ENCODE assay signal across 1 cellular context in genomic region chr3:42071720-42072582, GRCh38.
A peak's percentile ranks its signal among the peaks of the same experiment; 100 is the strongest.
TF ChIP-seq lines count a peak whose summit lies in the region.

No MANE protein-coding gene starts in this region.

TF ChIP-seq in GM12878, 131 proteins besides CTCF, POLR2A, EP300 and RAD21 (continued from another document):
- no peak for TF ChIP-seq BCL3 (IDR thresholded peaks at IDR 0.05; ENCODE audit: borderline replicate concordance, insufficient read depth, low read depth, low read length, poor library complexity, severe bottlenecking)
- TF ChIP-seq, protein P1, sequence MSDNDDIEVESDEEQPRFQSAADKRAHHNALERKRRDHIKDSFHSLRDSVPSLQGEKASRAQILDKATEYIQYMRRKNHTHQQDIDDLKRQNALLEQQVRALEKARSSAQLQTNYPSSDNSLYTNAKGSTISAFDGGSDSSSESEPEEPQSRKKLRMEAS (IDR thresholded peaks at IDR 0.05; ENCODE audit: low read depth, low read length) = no peak
- TF ChIP-seq, protein P2, sequence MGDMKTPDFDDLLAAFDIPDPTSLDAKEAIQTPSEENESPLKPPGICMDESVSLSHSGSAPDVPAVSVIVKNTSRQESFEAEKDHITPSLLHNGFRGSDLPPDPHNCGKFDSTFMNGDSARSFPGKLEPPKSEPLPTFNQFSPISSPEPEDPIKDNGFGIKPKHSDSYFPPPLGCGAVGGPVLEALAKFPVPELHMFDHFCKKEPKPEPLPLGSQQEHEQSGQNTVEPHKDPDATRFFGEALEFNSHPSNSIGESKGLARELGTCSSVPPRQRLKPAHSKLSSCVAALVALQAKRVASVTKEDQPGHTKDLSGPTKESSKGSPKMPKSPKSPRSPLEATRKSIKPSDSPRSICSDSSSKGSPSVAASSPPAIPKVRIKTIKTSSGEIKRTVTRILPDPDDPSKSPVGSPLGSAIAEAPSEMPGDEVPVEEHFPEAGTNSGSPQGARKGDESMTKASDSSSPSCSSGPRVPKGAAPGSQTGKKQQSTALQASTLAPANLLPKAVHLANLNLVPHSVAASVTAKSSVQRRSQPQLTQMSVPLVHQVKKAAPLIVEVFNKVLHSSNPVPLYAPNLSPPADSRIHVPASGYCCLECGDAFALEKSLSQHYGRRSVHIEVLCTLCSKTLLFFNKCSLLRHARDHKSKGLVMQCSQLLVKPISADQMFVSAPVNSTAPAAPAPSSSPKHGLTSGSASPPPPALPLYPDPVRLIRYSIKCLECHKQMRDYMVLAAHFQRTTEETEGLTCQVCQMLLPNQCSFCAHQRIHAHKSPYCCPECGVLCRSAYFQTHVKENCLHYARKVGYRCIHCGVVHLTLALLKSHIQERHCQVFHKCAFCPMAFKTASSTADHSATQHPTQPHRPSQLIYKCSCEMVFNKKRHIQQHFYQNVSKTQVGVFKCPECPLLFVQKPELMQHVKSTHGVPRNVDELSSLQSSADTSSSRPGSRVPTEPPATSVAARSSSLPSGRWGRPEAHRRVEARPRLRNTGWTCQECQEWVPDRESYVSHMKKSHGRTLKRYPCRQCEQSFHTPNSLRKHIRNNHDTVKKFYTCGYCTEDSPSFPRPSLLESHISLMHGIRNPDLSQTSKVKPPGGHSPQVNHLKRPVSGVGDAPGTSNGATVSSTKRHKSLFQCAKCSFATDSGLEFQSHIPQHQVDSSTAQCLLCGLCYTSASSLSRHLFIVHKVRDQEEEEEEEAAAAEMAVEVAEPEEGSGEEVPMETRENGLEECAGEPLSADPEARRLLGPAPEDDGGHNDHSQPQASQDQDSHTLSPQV (IDR thresholded peaks at IDR 0.05) = no peak
- TF ChIP-seq CHD1 (IDR thresholded peaks at IDR 0.05; ENCODE audit: low read depth, low read length) = no peak
- no peak for TF ChIP-seq ESRRA (IDR thresholded peaks at IDR 0.05; ENCODE audit: low read length)
- TF ChIP-seq BACH1 (IDR thresholded peaks at IDR 0.05; ENCODE audit: borderline replicate concordance) = no peak
- TF ChIP-seq SP1 (IDR thresholded peaks at IDR 0.05; ENCODE audit: low read depth, low read length) = no peak
- no peak for TF ChIP-seq SMAD1 (IDR thresholded peaks at IDR 0.05; ENCODE audit: low read depth, partially characterized antibody)
- no peak for TF ChIP-seq SIN3A (IDR thresholded peaks at IDR 0.05; ENCODE audit: low read depth, low read length)
- TF ChIP-seq IKZF1 (conservative IDR thresholded peaks at IDR 0.05) = no peak
- TF ChIP-seq NFXL1 (IDR thresholded peaks at IDR 0.05; ENCODE audit: borderline replicate concordance) = no peak
- TF ChIP-seq, protein P3, sequence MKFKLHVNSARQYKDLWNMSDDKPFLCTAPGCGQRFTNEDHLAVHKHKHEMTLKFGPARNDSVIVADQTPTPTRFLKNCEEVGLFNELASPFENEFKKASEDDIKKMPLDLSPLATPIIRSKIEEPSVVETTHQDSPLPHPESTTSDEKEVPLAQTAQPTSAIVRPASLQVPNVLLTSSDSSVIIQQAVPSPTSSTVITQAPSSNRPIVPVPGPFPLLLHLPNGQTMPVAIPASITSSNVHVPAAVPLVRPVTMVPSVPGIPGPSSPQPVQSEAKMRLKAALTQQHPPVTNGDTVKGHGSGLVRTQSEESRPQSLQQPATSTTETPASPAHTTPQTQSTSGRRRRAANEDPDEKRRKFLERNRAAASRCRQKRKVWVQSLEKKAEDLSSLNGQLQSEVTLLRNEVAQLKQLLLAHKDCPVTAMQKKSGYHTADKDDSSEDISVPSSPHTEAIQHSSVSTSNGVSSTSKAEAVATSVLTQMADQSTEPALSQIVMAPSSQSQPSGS (IDR thresholded peaks at IDR 0.05; ENCODE audit: low read length) = peak; percentile 27; the same call in 1 of the 2 replicates
- TF ChIP-seq MTA2 (IDR thresholded peaks at IDR 0.05; ENCODE audit: low read depth) = no peak
- no peak for TF ChIP-seq E4F1 (IDR thresholded peaks at IDR 0.05; ENCODE audit: borderline replicate concordance, partially characterized antibody)
- TF ChIP-seq, protein P4, sequence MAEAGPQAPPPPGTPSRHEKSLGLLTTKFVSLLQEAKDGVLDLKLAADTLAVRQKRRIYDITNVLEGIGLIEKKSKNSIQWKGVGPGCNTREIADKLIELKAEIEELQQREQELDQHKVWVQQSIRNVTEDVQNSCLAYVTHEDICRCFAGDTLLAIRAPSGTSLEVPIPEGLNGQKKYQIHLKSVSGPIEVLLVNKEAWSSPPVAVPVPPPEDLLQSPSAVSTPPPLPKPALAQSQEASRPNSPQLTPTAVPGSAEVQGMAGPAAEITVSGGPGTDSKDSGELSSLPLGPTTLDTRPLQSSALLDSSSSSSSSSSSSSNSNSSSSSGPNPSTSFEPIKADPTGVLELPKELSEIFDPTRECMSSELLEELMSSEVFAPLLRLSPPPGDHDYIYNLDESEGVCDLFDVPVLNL (IDR thresholded peaks at IDR 0.05; ENCODE audit: low read depth, low read length) = no peak
- no peak for TF ChIP-seq SMC3 (IDR thresholded peaks at IDR 0.05; ENCODE audit: borderline replicate concordance, low read length)
- no peak for TF ChIP-seq MYC (IDR thresholded peaks at IDR 0.05; ENCODE audit: insufficient read depth, insufficient read length, insufficient replicate concordance, low read length, severe bottlenecking)
- no peak for TF ChIP-seq NKRF (conservative IDR thresholded peaks at IDR 0.05)
- peak; percentile 28; the same call in 1 of the 2 replicates for TF ChIP-seq RUNX3 (IDR thresholded peaks at IDR 0.05; ENCODE audit: low read length)
- no peak for TF ChIP-seq CREM (IDR thresholded peaks at IDR 0.05; ENCODE audit: low read depth)
- TF ChIP-seq FOXM1 (IDR thresholded peaks at IDR 0.05; ENCODE audit: low read depth, low read length) = no peak
- TF ChIP-seq E2F8 (IDR thresholded peaks at IDR 0.05; ENCODE audit: low read depth, partially characterized antibody) = no peak
- no peak for TF ChIP-seq NR2C1 (IDR thresholded peaks at IDR 0.05)
- peak; percentile 58; the same call in 1 of the 2 replicates for TF ChIP-seq EED (IDR thresholded peaks at IDR 0.05; ENCODE audit: low read depth)
- TF ChIP-seq MEF2A (IDR thresholded peaks at IDR 0.05; ENCODE audit: insufficient read depth, low read depth, low read length) = peak; percentile 81
- TF ChIP-seq ETV6 (conservative IDR thresholded peaks at IDR 0.05 in 1 of 2, IDR thresholded peaks at IDR 0.05 in 1 of 2; ENCODE audit: borderline replicate concordance in 1 of 2, low read depth in 1 of 2) = no peak
- TF ChIP-seq ZNF384 (IDR thresholded peaks at IDR 0.05; ENCODE audit: borderline replicate concordance, low read depth, low read length) = no peak
- TF ChIP-seq SPI1 (IDR thresholded peaks at IDR 0.05; ENCODE audit: borderline replicate concordance, insufficient read depth, low read depth, low read length) = no peak
- TF ChIP-seq POLR2AphosphoS5 (IDR thresholded peaks at IDR 0.05; ENCODE audit: low read length) = no peak
- TF ChIP-seq SRF (IDR thresholded peaks at IDR 0.05; ENCODE audit: low read depth in 2 of 2, low read length in 2 of 2) = no peak
